ENCODE assay signal across 28 cellular contexts in genomic region chr20:62389601-62390087, GRCh38. TPM values are rescaled to one million over a fixed set of nuclear protein-coding genes. Genes with fewer than 3 reads are reported as not detected.
DNase-seq lines count a peak whose midpoint lies in the region; ATAC-seq and TF ChIP-seq lines count a peak whose summit lies in the region.
"Had no signal": no experiment of that assay in that cellular context is flagged by ENCODE, and none has a peak within 500 bp of the region (broad histone marks: within the 10 kb centered on the region; RNA-seq: fewer than 3 reads in every experiment).

No MANE protein-coding gene starts in this region.

- no peak overlapping the region for H3K14ac ChIP-seq in IMR-90 (replicated peaks; ENCODE audit: low read depth, low read length)

- TF ChIP-seq POLR2A in IMR-90 (IDR thresholded peaks at IDR 0.05; ENCODE audit: low read depth, low read length), result no peak

- H4K5ac ChIP-seq in IMR-90 (ENCODE audit: low read depth, low read length), result no peak overlapping the region

- H3K27ac Mint-ChIP-seq in activated T-helper 17 cell treated with anti-CD3 and anti-CD28 coated beads, Interleukin-2, amount 50 U/mL, for 72 hours, result no peak overlapping the region
- H3K27ac Mint-ChIP-seq in nephron progenitor cell, result peak overlapping the region; percentile 96

- 79% methylated on average over 5 of the region's 5 CpGs for WGBS in SK-N-SH (ENCODE audit: low lambda C conversion rate)
- WGBS in IMR-90 (ENCODE audit: extremely low coverage in 2 of 2, insufficient read length in 1 of 2), 2 experiments, result 100% methylated on average over 2 of the region's 5 CpGs; no CpG with 5 or more reads in 1 of the 2 experiments

- in situ Hi-C loops in IMR-90 (cut with MboI; ENCODE audit: low sequenced_read_pairs), result loop anchor here (25.0 kb wide), 1 partner anchor 377 kb away; no protein-coding TSS in a partner anchor

- no peaks in the 10 kb centered on the region for H3K9me3 Mint-ChIP-seq in activated T-helper 17 cell treated with anti-CD3 and anti-CD28 coated beads, Interleukin-2, amount 50 U/mL, for 72 hours
- H3K9me3 Mint-ChIP-seq in nephron progenitor cell, result no peaks in the 10 kb centered on the region
- H3K9me3 Mint-ChIP-seq: activated CD4-positive, alpha-beta memory T cell treated with anti-CD3 and anti-CD28 coated beads, Interleukin-2, amount 10 ng/mL, durations not matched to agents 7 days and 5 days; stimulated activated memory B cell treated with anti-CD40 and anti-IgM and Interleukin-4, amounts not matched to agents 10 μg/mL and 1 μg/mL and 100 μg/mL, for 72 hours; T-helper 1 cell treated with Interleukin-12 subunit alpha and Interleukin-12 subunit beta and Interleukin-4 antibody, amounts not matched to agents 30 μg/mL and 1 μg/mL, for 36 hours had no signal

- H3K4me1 ChIP-seq in SK-N-SH (ENCODE audit: control insufficient read depth in 1 of 2, insufficient read depth in 2 of 2, low read depth in 1 of 2, low read length in 1 of 2), result peaks cover 0 to 19% of the 10 kb centered on the region in 2 experiments; a peak in 2 of 4 replicates
- H3K4me1 ChIP-seq in IMR-90 (ENCODE audit: control insufficient read depth, insufficient read depth, low read length), result peaks cover 5% of the 10 kb centered on the region

- intact Hi-C loops in IMR-90 (cut with micrococcal nuclease), result loop anchor here (10.0 kb wide), 1 partner anchor 375 kb away; no protein-coding TSS in a partner anchor

- no peak overlapping the region for H3K23ac ChIP-seq in IMR-90 (ENCODE audit: low read depth, low read length)

- TF ChIP-seq CTCF in SK-N-SH (IDR thresholded peaks at IDR 0.05) (no peak), IMR-90 (conservative IDR thresholded peaks at IDR 0.05; ENCODE audit: low read depth, low read length) (no peak), nephron progenitor cell (IDR thresholded peaks at IDR 0.05) (no peak)

- no TSS peak for BruUV-seq in IMR-90 (replicated peaks; lab: Mats Ljungman, UMichigan)

- DNase-seq in SK-N-SH (no peak), IMR-90 (no peak), nephron progenitor cell (no peak), NCI-H1048 (lab: John Stamatoyannopoulos, UW) (no peak), hypothalamus (lab: John Stamatoyannopoulos, UW) (no peak)
- DNase-seq: activated CD4-positive, alpha-beta memory T cell treated with anti-CD3 and anti-CD28 coated beads, Interleukin-2, amount 10 ng/mL, durations not matched to agents 7 days and 5 days; AML-193; DMS79 treated with DMSO at 0.1 percent for 48 hours; NCI-H1092 treated with DMSO at 0.1 percent for 48 hours; NCI-H2029; NCI-H82; nucleus accumbens; PC-3; SIG-M5; stimulated activated CD4-positive, alpha-beta T cell treated with anti-CD3 and anti-CD28 coated beads, Interleukin-2, amount 100 ng/mL, for 24 hours had no signal

- H3K4me3 Mint-ChIP-seq in activated T-helper 17 cell treated with anti-CD3 and anti-CD28 coated beads, Interleukin-2, amount 50 U/mL, for 72 hours, result peak overlapping the region; percentile 95
- H3K4me3 Mint-ChIP-seq in nephron progenitor cell, result no peak overlapping the region
- H3K4me3 Mint-ChIP-seq: stimulated activated memory B cell treated with anti-CD40 and anti-IgM and Interleukin-4, amounts not matched to agents 10 μg/mL and 1 μg/mL and 100 μg/mL, for 72 hours had no signal

- H3K4me3 ChIP-seq in SK-N-SH (ENCODE audit: low read depth in 2 of 2, low read length in 1 of 2), result no peak overlapping the region
- no peak overlapping the region for H3K4me3 ChIP-seq in IMR-90 (ENCODE audit: insufficient read depth, low read depth, low read length)
- H3K4me3 ChIP-seq: lung, skin epidermis had no signal

- no peaks in the 10 kb centered on the region for H3K9me3 ChIP-seq in SK-N-SH
- H3K9me3 ChIP-seq in IMR-90 (ENCODE audit: control insufficient read depth, insufficient read depth, low read length), result no peaks in the 10 kb centered on the region

- no peak for TF ChIP-seq EP300 in SK-N-SH (IDR thresholded peaks at IDR 0.05; ENCODE audit: borderline replicate concordance in 1 of 2, low read depth in 1 of 2, low read length in 1 of 2)

- H3K27ac ChIP-seq in SK-N-SH (ENCODE audit: low read depth in 2 of 2, low read length in 1 of 2) (no peak overlapping the region), IMR-90 (ENCODE audit: insufficient read depth, low read length) (no peak overlapping the region)
- H3K27ac ChIP-seq: skin epidermis had no signal

- dilution Hi-C loops in IMR-90 (cut with HindIII; ENCODE audit: low sequenced_read_pairs, unreplicated experiment), result loop anchor here (25.0 kb wide), 1 partner anchor 102 kb away; no protein-coding TSS in a partner anchor

- no peak overlapping the region for H3K56ac ChIP-seq in IMR-90 (ENCODE audit: extremely low read depth, insufficient read depth, low read length)

- no peak overlapping the region for H2BK20ac ChIP-seq in IMR-90 (ENCODE audit: low read depth, low read length)

- H2BK120ac ChIP-seq in IMR-90 (ENCODE audit: low read depth, low read length), result no peak overlapping the region

- H3K9ac ChIP-seq in SK-N-SH, result no peak overlapping the region
- H3K9ac ChIP-seq in IMR-90 (ENCODE audit: low read depth, low read length), result no peak overlapping the region

- H3K4me1 Mint-ChIP-seq in activated T-helper 17 cell treated with anti-CD3 and anti-CD28 coated beads, Interleukin-2, amount 50 U/mL, for 72 hours, result peaks cover 6% of the 10 kb centered on the region
- peaks cover 43% of the 10 kb centered on the region for H3K4me1 Mint-ChIP-seq in nephron progenitor cell

- H3K79me1 ChIP-seq in IMR-90 (ENCODE audit: low read depth in 1 of 2, low read length in 2 of 2), result peaks cover 26 to 46% of the 10 kb centered on the region in 2 experiments

- POLR2A ChIA-PET in SK-N-SH (lab: Yijun Ruan, JAX) (interaction anchor here (3.0 kb wide), 1 partner anchor 10 kb away, joined by 12 read pairs; no protein-coding TSS in a partner anchor), IMR-90 (lab: Charles Lee; ENCODE audit: unreplicated experiment) (no interaction called here)

- H3F3A ChIP-seq in SK-N-SH (replicated peaks; ENCODE audit: insufficient read depth), result peaks cover 17% of the 10 kb centered on the region

- H4K20me1 ChIP-seq in SK-N-SH (ENCODE audit: insufficient read depth), result peaks cover 22% of the 10 kb centered on the region
- H4K20me1 ChIP-seq in IMR-90 (ENCODE audit: insufficient read depth, low read length), result peaks cover 44% of the 10 kb centered on the region

- H3K79me2 ChIP-seq in SK-N-SH (ENCODE audit: insufficient read depth), result peaks cover 49% of the 10 kb centered on the region

- H3K36me3 ChIP-seq in SK-N-SH (replicated peaks in 1 of 2; ENCODE audit: control insufficient read depth in 1 of 2, insufficient read depth in 2 of 2, low read length in 1 of 2) (peaks cover 15 to 38% of the 10 kb centered on the region in 2 experiments), IMR-90 (ENCODE audit: control insufficient read depth, insufficient read depth, low read length) (peaks cover 47% of the 10 kb centered on the region)

- TF ChIP-seq RAD21 in SK-N-SH (IDR thresholded peaks at IDR 0.05; ENCODE audit: low read length) (no peak), IMR-90 (IDR thresholded peaks at IDR 0.05; ENCODE audit: low read length) (no peak)

- no peak overlapping the region for H4K91ac ChIP-seq in IMR-90 (ENCODE audit: insufficient read depth, low read depth, low read length)

- no peaks in the 10 kb centered on the region for H3K27me3 ChIP-seq in SK-N-SH (ENCODE audit: insufficient read depth)
- no peaks in the 10 kb centered on the region for H3K27me3 ChIP-seq in IMR-90 (ENCODE audit: control insufficient read depth, insufficient read depth, low read length)

- no peaks in the 10 kb centered on the region for H3K9me2 ChIP-seq in SK-N-SH

- H3K18ac ChIP-seq in IMR-90 (ENCODE audit: low read depth, low read length), result no peak overlapping the region

- CTCF ChIA-PET in SK-N-SH (lab: Yijun Ruan, JAX), result interaction anchor here (0.6 to 1.8 kb wide), 4 partner anchors 13 to 54 kb away, joined by 3 to 10 read pairs (median 4); no protein-coding TSS in a partner anchor
- CTCF ChIA-PET in IMR-90 (lab: Yijun Ruan, JAX), result no interaction called here

- H3K27me3 Mint-ChIP-seq in activated T-helper 17 cell treated with anti-CD3 and anti-CD28 coated beads, Interleukin-2, amount 50 U/mL, for 72 hours, result no peaks in the 10 kb centered on the region
- peaks cover 8% of the 10 kb centered on the region for H3K27me3 Mint-ChIP-seq in nephron progenitor cell (ENCODE audit: low read depth, poor library complexity)
- H3K27me3 Mint-ChIP-seq: activated CD4-positive, alpha-beta memory T cell treated with anti-CD3 and anti-CD28 coated beads, Interleukin-2, amount 10 ng/mL, durations not matched to agents 7 days and 5 days; stimulated activated memory B cell treated with anti-CD40 and anti-IgM and Interleukin-4, amounts not matched to agents 10 μg/mL and 1 μg/mL and 100 μg/mL, for 72 hours had no signal

- ATAC-seq in SK-N-SH treated with all-trans-retinoic acid at 6 μM for 48 hours, result no peak
- no peak for ATAC-seq in IMR-90 (ENCODE audit: low read depth)
- ATAC-seq in activated T-helper 17 cell treated with anti-CD3 and anti-CD28 coated beads, Interleukin-2, amount 50 U/mL, for 72 hours (replicated peaks), result no peak
- ATAC-seq in GM18502 (IDR thresholded peaks at IDR 0.05; ENCODE audit: poor library complexity, unreplicated experiment), result no peak
- ATAC-seq: PC-3; stimulated activated memory B cell treated with anti-CD40 and anti-IgM and Interleukin-4, amounts not matched to agents 10 μg/mL and 1 μg/mL and 100 μg/mL, for 72 hours had no signal

- H3K4ac ChIP-seq in IMR-90 (ENCODE audit: low read depth, low read length), result no peak overlapping the region

- no peak overlapping the region for H2AK5ac ChIP-seq in IMR-90 (ENCODE audit: low read depth, low read length)

- H2BK5ac ChIP-seq in IMR-90 (ENCODE audit: low read depth, low read length, poor library complexity, severe bottlenecking), result no peak overlapping the region

- no peak overlapping the region for H2BK15ac ChIP-seq in IMR-90 (ENCODE audit: low read depth, low read length)

- H3K4me2 ChIP-seq in SK-N-SH (no peak overlapping the region), IMR-90 (ENCODE audit: low read depth, low read length) (no peak overlapping the region)

- H2AFZ ChIP-seq in SK-N-SH (ENCODE audit: low read depth) (no peak overlapping the region), IMR-90 (replicated peaks; ENCODE audit: low read length, poor library complexity) (no peak overlapping the region)

- H3K36me3 Mint-ChIP-seq in activated T-helper 17 cell treated with anti-CD3 and anti-CD28 coated beads, Interleukin-2, amount 50 U/mL, for 72 hours (ENCODE audit: low read depth), result peaks cover 42% of the 10 kb centered on the region
- peaks cover 31% of the 10 kb centered on the region for H3K36me3 Mint-ChIP-seq in nephron progenitor cell (ENCODE audit: low read depth)

- H3K9me1 ChIP-seq in IMR-90 (ENCODE audit: insufficient read depth, low read length), result 0 out of 2 replicates have a peak, but pooled peaks cover 4% of the 10 kb centered on the region

- peak overlapping the region; percentile 14 for H2AK9ac ChIP-seq in IMR-90 (replicated peaks; ENCODE audit: low read depth, low read length, poor library complexity)

- H4K8ac ChIP-seq in IMR-90 (ENCODE audit: low read depth in 2 of 2, low read length in 2 of 2), result no peak overlapping the region

RNA-seq across cellular contexts. Expression of gene RPS21, which starts 2.7 kb away (rescaled TPM):
- polyA plus RNA-seq in SK-N-SH (2012; rRNA removed), result 11,376 and 16,625 TPM in 2 replicates
- 13,224 and 13,754 TPM in 2 replicates for polyA plus RNA-seq in SK-N-SH (2012; cell fraction: cytosol; rRNA removed)
- polyA plus RNA-seq in SK-N-SH (2012; cell fraction: nucleus; rRNA removed), result 2,698 and 3,651 TPM in 2 replicates
- 2,710 and 3,846 TPM in 2 replicates for total RNA-seq in IMR-90 (2012; rRNA removed)
- 4,298 and 4,766 TPM in 2 replicates for polyA plus RNA-seq in IMR-90 (2012; rRNA removed)
- polyA plus RNA-seq in IMR-90 (2012; cell fraction: cytosol; rRNA removed), result 31,826 and 47,741 TPM in 2 replicates
- polyA plus RNA-seq in IMR-90 (2012; cell fraction: nucleus; rRNA removed; ENCODE audit: low replicate concordance), result 3,277 and 3,813 TPM in 2 replicates
- total RNA-seq in activated T-helper 17 cell treated with anti-CD3 and anti-CD28 coated beads, Interleukin-2, amount 50 U/mL, for 72 hours, result 1,000 to 10,000 TPM; 2,323 to 2,749 TPM

RNA-seq across cellular contexts. Expression of gene CABLES2, which starts 17.4 kb away (rescaled TPM):
- polyA plus RNA-seq in SK-N-SH (2012; rRNA removed), result 4.2 and 4.8 TPM in 2 replicates
- polyA plus RNA-seq in SK-N-SH (2012; cell fraction: cytosol; rRNA removed), result 2.8 and 4.3 TPM in 2 replicates
- polyA plus RNA-seq in SK-N-SH (2012; cell fraction: nucleus; rRNA removed), result 6.6 and 7.6 TPM in 2 replicates
- 1.1 and 1.4 TPM in 2 replicates for total RNA-seq in IMR-90 (2012; rRNA removed)
- 5.1 TPM in 2 replicates for polyA plus RNA-seq in IMR-90 (2012; rRNA removed)
- polyA plus RNA-seq in IMR-90 (2012; cell fraction: cytosol; rRNA removed), result 3.6 and 4.4 TPM in 2 replicates
- 6.7 and 6.8 TPM in 2 replicates for polyA plus RNA-seq in IMR-90 (2012; cell fraction: nucleus; rRNA removed; ENCODE audit: low replicate concordance)
- 1 to 10 TPM; 6.8 to 6.9 TPM for total RNA-seq in activated T-helper 17 cell treated with anti-CD3 and anti-CD28 coated beads, Interleukin-2, amount 50 U/mL, for 72 hours

RNA-seq across cellular contexts. Expression of gene LAMA5, which starts 22.5 kb away (rescaled TPM):
- 16.1 and 27.2 TPM in 2 replicates for polyA plus RNA-seq in SK-N-SH (2012; rRNA removed)
- polyA plus RNA-seq in SK-N-SH (2012; cell fraction: cytosol; rRNA removed), result 9.9 and 17.8 TPM in 2 replicates
- polyA plus RNA-seq in SK-N-SH (2012; cell fraction: nucleus; rRNA removed), result 127 and 252 TPM in 2 replicates
- total RNA-seq in IMR-90 (2012; rRNA removed), result 0.56 and 0.90 TPM in 2 replicates
- 7.3 and 11.4 TPM in 2 replicates for polyA plus RNA-seq in IMR-90 (2012; rRNA removed)
- polyA plus RNA-seq in IMR-90 (2012; cell fraction: cytosol; rRNA removed), result 15.0 and 17.8 TPM in 2 replicates
- polyA plus RNA-seq in IMR-90 (2012; cell fraction: nucleus; rRNA removed; ENCODE audit: low replicate concordance), result 27.9 and 77.8 TPM in 2 replicates
- under 1 TPM; 0.29 to 0.39 TPM for total RNA-seq in activated T-helper 17 cell treated with anti-CD3 and anti-CD28 coated beads, Interleukin-2, amount 50 U/mL, for 72 hours

RNA-seq across cellular contexts. Expression of gene RBBP8NL, which starts 37.7 kb away (rescaled TPM):
- not detected in 2 replicates for polyA plus RNA-seq in SK-N-SH (2012; rRNA removed)
- polyA plus RNA-seq in SK-N-SH (2012; cell fraction: cytosol; rRNA removed), result 0.01 TPM in 1 of 2 replicates, not detected in the other
- not detected in 2 replicates for polyA plus RNA-seq in SK-N-SH (2012; cell fraction: nucleus; rRNA removed)
- total RNA-seq in IMR-90 (2012; rRNA removed), result not detected in 2 replicates
- polyA plus RNA-seq in IMR-90 (2012; rRNA removed), result not detected in 2 replicates
- not detected in 2 replicates for polyA plus RNA-seq in IMR-90 (2012; cell fraction: cytosol; rRNA removed)
- polyA plus RNA-seq in IMR-90 (2012; cell fraction: nucleus; rRNA removed; ENCODE audit: low replicate concordance), result not detected in 2 replicates
- total RNA-seq in activated T-helper 17 cell treated with anti-CD3 and anti-CD28 coated beads, Interleukin-2, amount 50 U/mL, for 72 hours, result not detected
- total RNA-seq: A172; activated CD4-positive, alpha-beta memory T cell treated with anti-CD3 and anti-CD28 coated beads, Interleukin-2, amount 10 ng/mL, durations not matched to agents 7 days and 5 days; fibroblast of lung; HT1080; kidney epithelial cell; LHCN-M2; pulmonary artery endothelial cell had no signal
- polyA plus RNA-seq: fibroblast of lung had no signal
